ENCODE assay signal across 8 cellular contexts in the genomic region with DNA sequence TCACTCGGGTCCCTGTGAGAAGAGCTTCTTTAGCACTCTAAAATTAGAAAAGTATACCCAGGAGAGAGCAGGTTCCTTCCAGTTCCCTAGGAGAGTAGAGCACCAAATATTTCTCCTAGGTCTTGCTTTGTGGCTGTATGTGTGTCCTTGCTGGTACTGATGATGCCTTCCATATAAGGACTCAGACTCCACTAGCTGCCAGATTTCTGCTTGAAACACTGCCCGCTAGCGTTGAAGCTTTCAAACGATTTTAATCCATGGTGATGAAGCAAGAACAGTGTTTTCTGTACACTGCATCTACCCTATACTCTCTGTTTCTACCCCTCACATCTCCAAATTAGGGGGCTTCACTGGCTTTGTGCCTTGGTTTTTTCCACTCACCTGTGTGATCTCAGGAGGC. TPM values are rescaled to one million over a fixed set of nuclear protein-coding genes. Genes with fewer than 3 reads are reported as not detected.
DNase-seq lines count a peak whose midpoint lies in the region; ATAC-seq, FAIRE-seq and TF ChIP-seq lines count a peak whose summit lies in the region.

No MANE protein-coding gene starts in this region.

- FAIRE-seq in HTR-8/SVneo (lab: Jason Lieb, UNC) (no peak), frontal cortex (lab: Jason Lieb, UNC) (no peak)

- no peak for TF ChIP-seq POLR2A in erythroblast (IDR thresholded peaks at IDR 0.05; ENCODE audit: low read length)

- H3K4me3 ChIP-seq in retinal pigment epithelial cell (ENCODE audit: low read length): no peak overlapping the region

- peak; percentile 90 for DNase-seq in NOMO-1 treated with DMSO at 0.1 percent for 48 hours (lab: John Stamatoyannopoulos, UW; ENCODE audit: unreplicated experiment)
- peak; percentile 20 to 33 for DNase-seq in erythroblast (lab: John Stamatoyannopoulos, UW)
- no peak for DNase-seq in retinal pigment epithelial cell (ENCODE audit: low read depth)
- no peak for DNase-seq in HTR-8/SVneo (ENCODE audit: insufficient read length, low spot score)
- DNase-seq in frontal cortex (ENCODE audit: low spot score in 2 of 2): no peak

- ATAC-seq in HG02981 (IDR thresholded peaks at IDR 0.05; ENCODE audit: unreplicated experiment) (peak; percentile 14), HG03135 (IDR thresholded peaks at IDR 0.05; ENCODE audit: unreplicated experiment) (no peak)

- TF ChIP-seq CTCF in GM12872 (IDR thresholded peaks at IDR 0.05; ENCODE audit: insufficient read depth, low read depth, low read length): peak; percentile 54
- TF ChIP-seq CTCF in retinal pigment epithelial cell (conservative IDR thresholded peaks at IDR 0.05; ENCODE audit: low read depth, low read length): peak; percentile 24

RNA-seq across cellular contexts. Expression of gene SMC2, which starts 2.4 kb away (rescaled TPM):
- total RNA-seq in frontal cortex: 26.1 TPM

Comparison
In these comparisons a context has a peak if more than half of its experiments do, and no peak if none do; other contexts are left out.
1. DNase-seq: peak in NOMO-1 treated with DMSO at 0.1 percent for 48 hours (single experiment) and erythroblast (2 of 2); none in retinal pigment epithelial cell (single experiment), HTR-8/SVneo (single experiment) and frontal cortex (0 of 2).